Comparison of ENCODE assay signal across 13 cellular contexts in the genomic region with DNA sequence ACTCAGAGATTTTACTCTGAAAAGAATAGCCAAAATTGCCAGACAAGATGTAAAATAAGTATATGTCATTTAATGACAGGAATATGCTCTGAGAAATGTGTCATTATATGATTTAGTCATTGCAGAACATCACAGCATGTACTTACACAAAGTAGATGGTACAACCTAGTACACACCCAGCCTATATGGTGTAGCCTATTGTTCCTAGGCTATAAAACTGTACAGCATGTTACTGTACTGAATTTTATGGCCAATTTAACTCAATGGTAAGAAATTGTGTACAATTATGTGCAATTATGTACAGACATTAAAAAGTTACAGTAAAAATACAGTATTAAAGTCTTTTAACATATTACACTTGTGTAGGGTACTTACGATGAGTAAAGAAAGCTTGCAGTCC.
DNase-seq lines count a peak whose midpoint lies in the region; ATAC-seq, FAIRE-seq and TF ChIP-seq lines count a peak whose summit lies in the region.
"Had no signal": no experiment of that assay in that cellular context is flagged by ENCODE, and none has a peak within 500 bp of the region (broad histone marks: within the 10 kb centered on the region; RNA-seq: fewer than 3 reads in every experiment).

No MANE protein-coding gene starts in this region.

- H3K27ac ChIP-seq in endothelial cell of umbilical vein (ENCODE audit: insufficient read depth, low read depth, low read length) (no peak overlapping the region), coronary artery (no peak overlapping the region)
- H3K27ac ChIP-seq in CD4-positive, alpha-beta T cell (ENCODE audit: low read depth, low read length): no peak overlapping the region
- H3K27ac ChIP-seq: C4-2B had no signal

- peak; percentile 33 for FAIRE-seq in endothelial cell of umbilical vein (lab: Jason Lieb, UNC)

- H2AFZ ChIP-seq in endothelial cell of umbilical vein (ENCODE audit: low read depth, low read length): no peak overlapping the region

- no peak overlapping the region for H3K9ac ChIP-seq in endothelial cell of umbilical vein (replicated peaks; ENCODE audit: extremely low read depth, insufficient read depth, low read length)

- intact Hi-C loops in endothelial cell of umbilical vein (cut with micrococcal nuclease) (no loop called here), cardiac septum (cut with DNase I) (no loop called here)
- intact Hi-C loops in CD4-positive, alpha-beta T cell (cut with DNase I, micrococcal nuclease): no loop called here

- peaks cover 11% of the 10 kb centered on the region for H3K9me3 Mint-ChIP-seq in CD4-positive, alpha-beta T cell

- POLR2A ChIA-PET in endothelial cell of umbilical vein (lab: Charles Lee): no interaction called here
- POLR2A ChIA-PET in CD4-positive, alpha-beta T cell (lab: Charles Lee): no interaction called here

- H3K4me3 Mint-ChIP-seq in CD4-positive, alpha-beta T cell: no peak overlapping the region
- H3K4me3 Mint-ChIP-seq: CD4-positive, alpha-beta memory T cell had no signal

- no peaks in the 10 kb centered on the region for H3K36me3 Mint-ChIP-seq in CD4-positive, alpha-beta T cell (ENCODE audit: low read depth)
- H3K36me3 Mint-ChIP-seq: CD4-positive, alpha-beta memory T cell had no signal

- dilution Hi-C loops in endothelial cell of umbilical vein (cut with MboI; ENCODE audit: extremely low pct_ligation_motif_present, low sequenced_read_pairs): no loop called here

- no peak for ATAC-seq in GM19324 (IDR thresholded peaks at IDR 0.05; ENCODE audit: low FRiP score, unreplicated experiment)
- no peak for ATAC-seq in CD4-positive, alpha-beta T cell (ENCODE audit: poor library complexity)

- H3K27ac Mint-ChIP-seq in CD4-positive, alpha-beta T cell: no peak overlapping the region
- H3K27ac Mint-ChIP-seq: CD4-positive, alpha-beta memory T cell had no signal

- no peaks in the 10 kb centered on the region for H3K4me1 ChIP-seq in endothelial cell of umbilical vein (ENCODE audit: control insufficient read depth, extremely low read depth, insufficient read depth, low read length)

- H3K4me3 ChIP-seq in endothelial cell of umbilical vein (replicated peaks in 1 of 3; ENCODE audit: insufficient read depth in 1 of 3, low read depth in 1 of 3, low read length in 3 of 3): no peak overlapping the region
- no peak overlapping the region for H3K4me3 ChIP-seq in coronary artery
- H3K4me3 ChIP-seq: HAP-1 had no signal

- no peaks in the 10 kb centered on the region for H3K27me3 ChIP-seq in endothelial cell of umbilical vein (ENCODE audit: control insufficient read depth in 2 of 2, insufficient read depth in 2 of 2, low read length in 2 of 2)
- no peaks in the 10 kb centered on the region for H3K27me3 ChIP-seq in CD4-positive, alpha-beta T cell (ENCODE audit: control insufficient read depth, insufficient read depth, low read length)

- H3K36me3 ChIP-seq in endothelial cell of umbilical vein (ENCODE audit: control insufficient read depth in 2 of 2, extremely low read depth in 1 of 2, insufficient read depth in 2 of 2, low read length in 2 of 2): no peaks in the 10 kb centered on the region
- H3K36me3 ChIP-seq: HAP-1 had no signal

- no peak overlapping the region for H3K4me2 ChIP-seq in endothelial cell of umbilical vein (ENCODE audit: insufficient read depth, low read length)

- no peak for TF ChIP-seq POLR2A in endothelial cell of umbilical vein (IDR thresholded peaks at IDR 0.05; ENCODE audit: low read depth, low read length)

- DNase-seq in HT1080 (ENCODE audit: low read depth) (peak; percentile 3), NCI-H748 (lab: John Stamatoyannopoulos, UW; ENCODE audit: unreplicated experiment) (peak; percentile 67), endothelial cell of umbilical vein (ENCODE audit: low read depth, low spot score) (no peak), coronary artery (ENCODE audit: low spot score) (no peak), cardiac septum (ENCODE audit: low spot score) (no peak)
- DNase-seq in CD4-positive, alpha-beta T cell: no peak
- DNase-seq: ACHN; CD4-positive, alpha-beta memory T cell; DMS79 treated with DMSO at 0.1 percent for 48 hours; GF-D8 had no signal

- BruUV-seq in endothelial cell of umbilical vein (replicated peaks; lab: Mats Ljungman, UMichigan): no TSS peak

- no peaks in the 10 kb centered on the region for H4K20me1 ChIP-seq in endothelial cell of umbilical vein (replicated peaks; ENCODE audit: control insufficient read depth, extremely low read depth, insufficient read depth, low read length)

- CTCF ChIA-PET in endothelial cell of umbilical vein (lab: Charles Lee): no interaction called here
- CTCF ChIA-PET in CD4-positive, alpha-beta T cell (lab: Charles Lee): no interaction called here

- no peaks in the 10 kb centered on the region for H3K4me1 Mint-ChIP-seq in CD4-positive, alpha-beta T cell (ENCODE audit: low read depth)

- no peaks in the 10 kb centered on the region for H3K9me3 ChIP-seq in endothelial cell of umbilical vein (replicated peaks; ENCODE audit: control insufficient read depth, insufficient read depth, low read length)
- H3K9me3 ChIP-seq in CD4-positive, alpha-beta T cell (ENCODE audit: control insufficient read depth, low read length): peaks cover 3% of the 10 kb centered on the region
- H3K9me3 ChIP-seq: HAP-1 had no signal

- H3K9me1 ChIP-seq in endothelial cell of umbilical vein (replicated peaks; ENCODE audit: control insufficient read depth, extremely low read depth, insufficient read depth, low read length): no peaks in the 10 kb centered on the region

- no peaks in the 10 kb centered on the region for H3K79me2 ChIP-seq in endothelial cell of umbilical vein (ENCODE audit: control insufficient read depth, insufficient read depth, low read length)

- no peak for TF ChIP-seq CTCF in endothelial cell of umbilical vein (IDR thresholded peaks at IDR 0.05; ENCODE audit: extremely low read depth in 1 of 2, insufficient read depth in 1 of 2, low read depth in 1 of 2, low read length in 2 of 2)
- TF ChIP-seq CTCF in CD4-positive, alpha-beta T cell (IDR thresholded peaks at IDR 0.05): no peak
- no peak for TF ChIP-seq CTCF in coronary artery (IDR thresholded peaks at IDR 0.05)

- H3K27me3 Mint-ChIP-seq in CD4-positive, alpha-beta T cell: no peaks in the 10 kb centered on the region
- H3K27me3 Mint-ChIP-seq: CD4-positive, alpha-beta memory T cell had no signal

TF ChIP-seq in endothelial cell of umbilical vein, 7 proteins besides CTCF, POLR2A, EP300 and RAD21:
- TF ChIP-seq FOS (IDR thresholded peaks at IDR 0.05; ENCODE audit: borderline replicate concordance, insufficient read depth, low read length): no peak
- TF ChIP-seq EZH2 (IDR thresholded peaks at IDR 0.05; ENCODE audit: borderline replicate concordance, low read depth, low read length, severe bottlenecking): no peak
- TF ChIP-seq, protein P1, sequence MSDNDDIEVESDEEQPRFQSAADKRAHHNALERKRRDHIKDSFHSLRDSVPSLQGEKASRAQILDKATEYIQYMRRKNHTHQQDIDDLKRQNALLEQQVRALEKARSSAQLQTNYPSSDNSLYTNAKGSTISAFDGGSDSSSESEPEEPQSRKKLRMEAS (IDR thresholded peaks at IDR 0.05; ENCODE audit: insufficient read depth, insufficient read length): no peak
- no peak for TF ChIP-seq GATA2 (IDR thresholded peaks at IDR 0.05; ENCODE audit: insufficient read depth, insufficient read length, low read depth, low read length)
- no peak for TF ChIP-seq JUN (IDR thresholded peaks at IDR 0.05; ENCODE audit: borderline replicate concordance, insufficient read depth, insufficient read length, low read depth)
- TF ChIP-seq MYC (IDR thresholded peaks at IDR 0.05; ENCODE audit: low read depth, low read length): no peak
- TF ChIP-seq POLR2AphosphoS5 (IDR thresholded peaks at IDR 0.05; ENCODE audit: insufficient read depth, low read depth, low read length): no peak

Comparison
In these comparisons a context has a peak if more than half of its experiments do, and no peak if none do; other contexts are left out.
1. DNase-seq: peak in HT1080 (single experiment) and NCI-H748 (single experiment); none in endothelial cell of umbilical vein (single experiment), CD4-positive, alpha-beta T cell (0 of 10), coronary artery (single experiment) and cardiac septum (single experiment).